Comparison of ENCODE assay signal across 16 cellular contexts in genomic region chr16:67489401-67490083, GRCh38. TPM values are rescaled to one million over a fixed set of nuclear protein-coding genes. Genes with fewer than 3 reads are reported as not detected.
A peak's percentile ranks its signal among the peaks of the same experiment; 100 is the strongest.
DNase-seq lines count a peak whose midpoint lies in the region; ATAC-seq, FAIRE-seq and TF ChIP-seq lines count a peak whose summit lies in the region.
"Had no signal": no experiment of that assay in that cellular context is flagged by ENCODE, and none has a peak within 500 bp of the region (broad histone marks: within the 10 kb centered on the region; RNA-seq: fewer than 3 reads in every experiment).

No MANE protein-coding gene starts in this region.

- no peak overlapping the region for H3K4me3 Mint-ChIP-seq in activated naive CD4-positive, alpha-beta T cell treated with anti-CD3 and anti-CD28 coated beads, Interleukin-2, amount 10 ng/mL, durations not matched to agents 7 days and 5 days
- H3K4me3 Mint-ChIP-seq in type B pancreatic cell = no peak overlapping the region
- H3K4me3 Mint-ChIP-seq: activated CD4-positive, alpha-beta memory T cell treated with anti-CD3 and anti-CD28 coated beads for 36 hours had no signal

- H3K36me3 Mint-ChIP-seq in activated naive CD4-positive, alpha-beta T cell treated with anti-CD3 and anti-CD28 coated beads, Interleukin-2, amount 10 ng/mL, durations not matched to agents 7 days and 5 days = peaks cover 12% of the 10 kb centered on the region
- no peaks in the 10 kb centered on the region for H3K36me3 Mint-ChIP-seq in type B pancreatic cell

- H4K8ac ChIP-seq in mesenchymal stem cell (ENCODE audit: low read length) = no peak overlapping the region

- peak overlapping the region; percentile 13 to 37 for H3K18ac ChIP-seq in mesenchymal stem cell (ENCODE audit: low read depth in 1 of 2, low read length in 2 of 2)

- H3K9me3 ChIP-seq in GM12878 (replicated peaks; ENCODE audit: control insufficient read depth, insufficient read depth, low read length) (0 out of 3 replicates have a peak, but pooled peaks cover 1% of the 10 kb centered on the region), mesenchymal stem cell (ENCODE audit: control insufficient read depth, low read length) (no peaks in the 10 kb centered on the region)
- H3K9me3 ChIP-seq: A549, SJSA1 had no signal

- WGBS in GM12878 (ENCODE audit: insufficient coverage, insufficient replicate concordance, low lambda C conversion rate, missing lambda C conversion rate) = 15% methylated on average over 3 of the region's 4 CpGs
- 24% methylated on average over 4 of the region's 4 CpGs for WGBS in mesenchymal stem cell

- TF ChIP-seq EP300 in GM12878 (IDR thresholded peaks at IDR 0.05; ENCODE audit: borderline replicate concordance in 1 of 2, control insufficient read depth in 1 of 2, low read depth in 2 of 2, low read length in 2 of 2) = no peak

- TF ChIP-seq RAD21 in GM12878 (IDR thresholded peaks at IDR 0.05; ENCODE audit: insufficient read depth, low read depth, low read length) = no peak

- intact Hi-C loops in GM12878 (cut with micrococcal nuclease; ENCODE audit: unreplicated experiment) = loop anchor here (1.0 to 5.0 kb wide), 2 partner anchors 25 to 178 kb away; partner anchors contain the start of genes C16orf86 and ENKD1

- no peak overlapping the region for H4K91ac ChIP-seq in mesenchymal stem cell (ENCODE audit: low read length)

- H3K4me2 ChIP-seq in GM12878 (ENCODE audit: control insufficient read depth, insufficient read depth) = peak overlapping the region; percentile 81
- no peak overlapping the region for H3K4me2 ChIP-seq in mesenchymal stem cell (ENCODE audit: low read length, poor library complexity, severe bottlenecking)
- H3K4me2 ChIP-seq: A549 had no signal

- no peak overlapping the region for H2BK120ac ChIP-seq in mesenchymal stem cell (ENCODE audit: low read depth, low read length)

- H3K36me3 ChIP-seq in GM12878 (ENCODE audit: control insufficient read depth in 2 of 2, insufficient read depth in 2 of 2, low read length in 1 of 2) = 0 out of 4 replicates have a peak, but pooled peaks cover 0 to 2% of the 10 kb centered on the region in 2 experiments
- H3K36me3 ChIP-seq in mesenchymal stem cell (ENCODE audit: control insufficient read depth in 1 of 2, insufficient read depth in 2 of 2, low read depth in 1 of 2, low read length in 2 of 2) = peaks cover 3 to 6% of the 10 kb centered on the region in 2 experiments
- H3K36me3 ChIP-seq: SJSA1 had no signal

- no peaks in the 10 kb centered on the region for H3K27me3 ChIP-seq in GM12878 (replicated peaks in 1 of 2; ENCODE audit: control insufficient read depth in 2 of 2, insufficient read depth in 2 of 2, low read length in 1 of 2)
- no peaks in the 10 kb centered on the region for H3K27me3 ChIP-seq in mesenchymal stem cell (ENCODE audit: control insufficient read depth in 1 of 2, insufficient read depth in 1 of 2, low read length in 2 of 2)
- H3K27me3 ChIP-seq: foreskin keratinocyte, SJSA1 had no signal

- H3K9me3 Mint-ChIP-seq in activated naive CD4-positive, alpha-beta T cell treated with anti-CD3 and anti-CD28 coated beads, Interleukin-2, amount 10 ng/mL, durations not matched to agents 7 days and 5 days = no peaks in the 10 kb centered on the region
- no peaks in the 10 kb centered on the region for H3K9me3 Mint-ChIP-seq in type B pancreatic cell
- H3K9me3 Mint-ChIP-seq: activated CD4-positive, alpha-beta memory T cell treated with anti-CD3 and anti-CD28 coated beads for 36 hours had no signal

- H3K4ac ChIP-seq in mesenchymal stem cell (ENCODE audit: low read depth in 1 of 2, low read length in 2 of 2) = no peak overlapping the region

- DNase-seq in activated naive CD4-positive, alpha-beta T cell treated with anti-CD3 and anti-CD28 coated beads, Interleukin-2, amount 10 ng/mL, durations not matched to agents 7 days and 5 days = no peak
- DNase-seq in activated naive CD4-positive, alpha-beta T cell treated with Interleukin-2 at 50 U/mL for 16 hours = no peak
- DNase-seq in GM12878 (ENCODE audit: low read depth, low spot score) = no peak
- DNase-seq in mesenchymal stem cell = peak; percentile 73
- no peak for DNase-seq in type B pancreatic cell (ENCODE audit: extremely low spot score, unreplicated experiment)
- DNase-seq in NCI-H524 treated with DMSO at 0.1 percent for 48 hours (lab: John Stamatoyannopoulos, UW) = no peak
- no peak for DNase-seq in Ammon's horn (ENCODE audit: low spot score)
- DNase-seq: activated CD4-positive, alpha-beta memory T cell treated with anti-CD3 and anti-CD28 coated beads for 36 hours had no signal

- H2AFZ ChIP-seq in GM12878 (ENCODE audit: control insufficient read depth, low read depth, low read length) (no peak overlapping the region; the same call in 1 of the 2 replicates), mesenchymal stem cell (ENCODE audit: low read depth, low read length) (no peak overlapping the region)

- H3K27ac ChIP-seq in GM12878 (ENCODE audit: control insufficient read depth, insufficient read depth) = peak overlapping the region; percentile 86
- no peak overlapping the region for H3K27ac ChIP-seq in mesenchymal stem cell (ENCODE audit: low read length, poor library complexity, severe bottlenecking)
- H3K27ac ChIP-seq: A549, foreskin keratinocyte, SJSA1 had no signal

- peak; percentile 60 for ATAC-seq in GM12878
- ATAC-seq in GM21390 (IDR thresholded peaks at IDR 0.05; ENCODE audit: unreplicated experiment) = no peak
- ATAC-seq: foreskin keratinocyte had no signal

- no peak for TF ChIP-seq POLR2A in GM12878 (IDR thresholded peaks at IDR 0.05; ENCODE audit: low read depth, low read length)

- peaks cover 12% of the 10 kb centered on the region for H3K4me1 ChIP-seq in GM12878 (ENCODE audit: control insufficient read depth, insufficient read depth, low read length)
- peaks cover under 1% of the 10 kb centered on the region for H3K4me1 ChIP-seq in mesenchymal stem cell (ENCODE audit: control insufficient read depth, insufficient read depth, low read depth, low read length)
- H3K4me1 ChIP-seq: A549, foreskin keratinocyte, SJSA1 had no signal

- H3K27me3 Mint-ChIP-seq in activated naive CD4-positive, alpha-beta T cell treated with anti-CD3 and anti-CD28 coated beads, Interleukin-2, amount 10 ng/mL, durations not matched to agents 7 days and 5 days = no peaks in the 10 kb centered on the region
- H3K27me3 Mint-ChIP-seq in type B pancreatic cell = no peaks in the 10 kb centered on the region
- H3K27me3 Mint-ChIP-seq: activated CD4-positive, alpha-beta memory T cell treated with anti-CD3 and anti-CD28 coated beads for 36 hours had no signal

- H3K9ac ChIP-seq in GM12878 (ENCODE audit: control insufficient read depth, insufficient read depth, low read length) (peak overlapping the region; percentile 44), mesenchymal stem cell (ENCODE audit: low read length) (no peak overlapping the region)

- H3K4me1 Mint-ChIP-seq in activated naive CD4-positive, alpha-beta T cell treated with anti-CD3 and anti-CD28 coated beads, Interleukin-2, amount 10 ng/mL, durations not matched to agents 7 days and 5 days = peaks cover 13% of the 10 kb centered on the region
- peaks cover 7% of the 10 kb centered on the region for H3K4me1 Mint-ChIP-seq in type B pancreatic cell (ENCODE audit: unreplicated experiment)

- peak overlapping the region; percentile 33 for H3K27ac Mint-ChIP-seq in activated naive CD4-positive, alpha-beta T cell treated with anti-CD3 and anti-CD28 coated beads, Interleukin-2, amount 10 ng/mL, durations not matched to agents 7 days and 5 days
- peak overlapping the region; percentile 84 for H3K27ac Mint-ChIP-seq in type B pancreatic cell
- H3K27ac Mint-ChIP-seq: activated CD4-positive, alpha-beta memory T cell treated with anti-CD3 and anti-CD28 coated beads for 36 hours had no signal

- no peak overlapping the region for H3K14ac ChIP-seq in mesenchymal stem cell (ENCODE audit: low read length in 2 of 2)

- H2AK5ac ChIP-seq in mesenchymal stem cell (ENCODE audit: low read length, severe bottlenecking) = no peak overlapping the region

- no peak for FAIRE-seq in GM12878 (lab: Jason Lieb, UNC)
- FAIRE-seq: A549, bronchial epithelial cell had no signal

- H2BK15ac ChIP-seq in mesenchymal stem cell (ENCODE audit: low read depth, poor library complexity, severe bottlenecking) = no peak overlapping the region

- H4K20me1 ChIP-seq in GM12878 (ENCODE audit: control insufficient read depth, insufficient read depth) = no peaks in the 10 kb centered on the region

- 0 out of 2 replicates have a peak overlapping the region, but pooled peaks have one; percentile 3 for H3K4me3 ChIP-seq in GM12878
- no peak overlapping the region for H3K4me3 ChIP-seq in mesenchymal stem cell (ENCODE audit: insufficient read depth in 1 of 2, low read depth in 1 of 2, low read length in 2 of 2)
- H3K4me3 ChIP-seq: A549, SJSA1 had no signal

- RAD21 ChIA-PET in GM12878 (lab: Charles Lee; ENCODE audit: unreplicated experiment) = interaction anchor here (0.9 to 12.3 kb wide), 14 partner anchors 8 to 311 kb away, joined by 3 to 172 read pairs (median 6); partner anchors contain the start of genes AGRP, ATP6V0D1, CTCF and GFOD2

- no peak overlapping the region for H3K23ac ChIP-seq in mesenchymal stem cell (ENCODE audit: low read length in 2 of 2)

- POLR2A ChIA-PET in GM12878 (lab: Charles Lee) = interaction anchor here (0.7 to 3.6 kb wide), 7 partner anchors 9 to 675 kb away, joined by 3 to 42 read pairs (median 3); partner anchors contain the start of genes ATP6V0D1 and NFATC3

- SMC1A ChIA-PET in GM12878 (lab: Charles Lee; ENCODE audit: uncharacterized antibody, unreplicated experiment) = interaction anchor here (0.9 to 6.2 kb wide), 12 partner anchors 8 to 156 kb away, joined by 3 to 92 read pairs (median 5); partner anchors contain the start of genes ATP6V0D1, CARMIL2 and CTCF

- TF ChIP-seq CTCF in GM12878 (IDR thresholded peaks at IDR 0.05 in 2 of 3, conservative IDR thresholded peaks at IDR 0.05 in 1 of 3; ENCODE audit: control insufficient read depth in 2 of 3, extremely low read depth in 1 of 3, insufficient read depth in 1 of 3, low read depth in 3 of 3, low read length in 3 of 3) = no peak
- no peak for TF ChIP-seq CTCF in type B pancreatic cell (conservative IDR thresholded peaks at IDR 0.05)

- in situ Hi-C loops in GM12878 (cut with MboI) = no loop called here

- H3K79me1 ChIP-seq in mesenchymal stem cell (replicated peaks; ENCODE audit: low read length, poor library complexity, severe bottlenecking) = no peaks in the 10 kb centered on the region

- no peaks in the 10 kb centered on the region for H3K79me2 ChIP-seq in GM12878 (ENCODE audit: control insufficient read depth, insufficient read depth, low read length)

- CTCF ChIA-PET in activated naive CD4-positive, alpha-beta T cell treated with anti-CD3 and anti-CD28 coated beads, Interleukin-2, amount 10 ng/mL, durations not matched to agents 7 days and 5 days (lab: Charles Lee) = interaction anchor here (1.1 to 11.8 kb wide), 6 partner anchors 8 to 178 kb away, joined by 3 to 167 read pairs (median 5); partner anchors contain the start of genes AGRP and ATP6V0D1
- CTCF ChIA-PET in GM12878 (lab: Yijun Ruan, JAX) = interaction anchor here (0.6 to 15.3 kb wide), 17 partner anchors 8 to 327 kb away, joined by 3 to 453 read pairs (median 5); partner anchors contain the start of genes ATP6V0D1, CARMIL2, CTCF and RANBP10

- no TSS peak for BruUV-seq in GM12878 (replicated peaks; lab: Mats Ljungman, UMichigan)

- H2BK12ac ChIP-seq in mesenchymal stem cell (ENCODE audit: low read length in 2 of 2) = no peak overlapping the region

- no peak overlapping the region for H2BK5ac ChIP-seq in mesenchymal stem cell (ENCODE audit: low read depth, low read length, poor library complexity, severe bottlenecking)

RNA-seq across cellular contexts. Expression of gene AGRP, which starts 6.2 kb away (rescaled TPM):
- total RNA-seq in GM12878 (2013; cell fraction: nucleolus; rRNA removed) = not detected in 2 replicates
- total RNA-seq in GM12878 (2014; rRNA removed) (not detected in 2 replicates), GM12878 (2014; rRNA removed; fragmentation: Illumina TruSeq; extraction: Trizol) (not detected in 2 replicates), GM12878 (2021) (not detected in 2 replicates), type B pancreatic cell (ENCODE audit: low replicate concordance) (not detected in 2 replicates)
- not detected for polyA plus RNA-seq in GM12878 (2011; ENCODE audit: low read depth)
- polyA plus RNA-seq in GM12878 (2011; rRNA removed) (not detected in 2 replicates), GM12878 (2014; fragmentation: Illumina TruSeq; extraction: Trizol) (not detected in 2 replicates), GM12878 (2014; fragmentation: Nextera tagmentation; extraction: Ambion mirVana) (under 1 TPM; 0.16 to 0.34 TPM), GM12878 (2014; rRNA removed) (0.27 TPM in 1 of 2 replicates, not detected in the other), GM12878 (2016; fragmentation: Nextera tagmentation; extraction: Ambion mirVana) (under 1 TPM; 0.72 to 0.75 TPM)
- not detected in 2 replicates for polyA plus RNA-seq in GM12878 (2011; cell fraction: cytosol; rRNA removed)
- not detected in 2 replicates for polyA plus RNA-seq in GM12878 (2011; cell fraction: nucleus; rRNA removed)
- polyA plus RNA-seq in GM12878 (2012) = 0.27 TPM in 1 of 2 replicates, not detected in the other
- polyA minus RNA-seq in GM12878 (2011; rRNA and poly(A)+ RNA removed) = not detected in 2 replicates
- not detected in 2 replicates for polyA minus RNA-seq in GM12878 (2011; cell fraction: cytosol; rRNA and poly(A)+ RNA removed)
- polyA minus RNA-seq in GM12878 (2011; cell fraction: nucleus; rRNA and poly(A)+ RNA removed) = not detected in 2 replicates
- not detected for polyA plus RNA-seq in mesenchymal stem cell (2013, experiment 1 of 2)
- polyA plus RNA-seq in mesenchymal stem cell (2013, experiment 2 of 2) = not detected
- total RNA-seq: activated CD4-positive, alpha-beta memory T cell treated with anti-CD3 and anti-CD28 coated beads for 36 hours; bronchial epithelial cell; foreskin keratinocyte; IMR-90; mononuclear cell; SJSA1; subcutaneous adipose tissue had no signal
- polyA plus RNA-seq: A549, foreskin keratinocyte, IMR-90 had no signal

RNA-seq across cellular contexts. Expression of gene ATP6V0D1, which starts 8.6 kb away (rescaled TPM):
- total RNA-seq in GM12878 (2013; cell fraction: nucleolus; rRNA removed) = 17.4 and 19.9 TPM in 2 replicates
- 72.4 and 73.8 TPM in 2 replicates for total RNA-seq in GM12878 (2014; rRNA removed)
- total RNA-seq in GM12878 (2014; rRNA removed; fragmentation: Illumina TruSeq; extraction: Trizol) = 41.8 and 50.2 TPM in 2 replicates
- 67.7 and 71.6 TPM in 2 replicates for total RNA-seq in GM12878 (2021)
- polyA plus RNA-seq in GM12878 (2011; ENCODE audit: low read depth) = 36.5 TPM
- 24.5 and 56.5 TPM in 2 replicates for polyA plus RNA-seq in GM12878 (2011; rRNA removed)
- polyA plus RNA-seq in GM12878 (2011; cell fraction: cytosol; rRNA removed) = 108 and 129 TPM in 2 replicates
- polyA plus RNA-seq in GM12878 (2011; cell fraction: nucleus; rRNA removed) = 47.1 and 63.7 TPM in 2 replicates
- 48.2 and 55.4 TPM in 2 replicates for polyA plus RNA-seq in GM12878 (2012)
- 35.1 and 72.2 TPM in 2 replicates for polyA plus RNA-seq in GM12878 (2014; fragmentation: Illumina TruSeq; extraction: Trizol)
- polyA plus RNA-seq in GM12878 (2014; fragmentation: Nextera tagmentation; extraction: Ambion mirVana) = 10 to 100 TPM; 28.1 to 30.2 TPM
- polyA plus RNA-seq in GM12878 (2014; rRNA removed) = 69.0 and 81.4 TPM in 2 replicates
- 100 to 1,000 TPM; 126 to 141 TPM for polyA plus RNA-seq in GM12878 (2016; fragmentation: Nextera tagmentation; extraction: Ambion mirVana)
- 121 and 140 TPM in 2 replicates for polyA minus RNA-seq in GM12878 (2011; rRNA and poly(A)+ RNA removed)
- 42.8 and 49.1 TPM in 2 replicates for polyA minus RNA-seq in GM12878 (2011; cell fraction: cytosol; rRNA and poly(A)+ RNA removed)
- polyA minus RNA-seq in GM12878 (2011; cell fraction: nucleus; rRNA and poly(A)+ RNA removed) = 13.9 and 24.0 TPM in 2 replicates
- 140 TPM for polyA plus RNA-seq in mesenchymal stem cell (2013, experiment 1 of 2)
- 136 TPM for polyA plus RNA-seq in mesenchymal stem cell (2013, experiment 2 of 2)
- 73.5 and 94.4 TPM in 2 replicates for total RNA-seq in type B pancreatic cell (ENCODE audit: low replicate concordance)

RNA-seq across cellular contexts. Expression of gene RIPOR1, which starts 39.1 kb away (rescaled TPM):
- 30.2 and 35.1 TPM in 2 replicates for total RNA-seq in GM12878 (2013; cell fraction: nucleolus; rRNA removed)
- total RNA-seq in GM12878 (2014; rRNA removed) = 5.2 and 7.0 TPM in 2 replicates
- total RNA-seq in GM12878 (2014; rRNA removed; fragmentation: Illumina TruSeq; extraction: Trizol) = 2.6 and 2.8 TPM in 2 replicates
- 28.5 and 37.0 TPM in 2 replicates for total RNA-seq in GM12878 (2021)
- 6.2 TPM for polyA plus RNA-seq in GM12878 (2011; ENCODE audit: low read depth)
- 1.2 and 2.0 TPM in 2 replicates for polyA plus RNA-seq in GM12878 (2011; rRNA removed)
- polyA plus RNA-seq in GM12878 (2011; cell fraction: cytosol; rRNA removed) = 1.1 and 1.9 TPM in 2 replicates
- 23.0 and 23.5 TPM in 2 replicates for polyA plus RNA-seq in GM12878 (2011; cell fraction: nucleus; rRNA removed)
- 21.5 and 24.4 TPM in 2 replicates for polyA plus RNA-seq in GM12878 (2012)
- polyA plus RNA-seq in GM12878 (2014; fragmentation: Illumina TruSeq; extraction: Trizol) = 7.0 and 7.9 TPM in 2 replicates
- under 1 TPM; 0.13 to 0.47 TPM for polyA plus RNA-seq in GM12878 (2014; fragmentation: Nextera tagmentation; extraction: Ambion mirVana)
- polyA plus RNA-seq in GM12878 (2014; rRNA removed) = 10.5 and 11.6 TPM in 2 replicates
- polyA plus RNA-seq in GM12878 (2016; fragmentation: Nextera tagmentation; extraction: Ambion mirVana) = 10 to 100 TPM; 12.9 to 15.9 TPM
- 2.4 and 3.7 TPM in 2 replicates for polyA minus RNA-seq in GM12878 (2011; rRNA and poly(A)+ RNA removed)
- polyA minus RNA-seq in GM12878 (2011; cell fraction: cytosol; rRNA and poly(A)+ RNA removed) = 3.3 and 3.7 TPM in 2 replicates
- 6.7 and 6.8 TPM in 2 replicates for polyA minus RNA-seq in GM12878 (2011; cell fraction: nucleus; rRNA and poly(A)+ RNA removed)
- polyA plus RNA-seq in mesenchymal stem cell (2013, experiment 1 of 2) = 59.7 TPM
- 58.4 TPM for polyA plus RNA-seq in mesenchymal stem cell (2013, experiment 2 of 2)
- 38.5 and 43.1 TPM in 2 replicates for total RNA-seq in type B pancreatic cell (ENCODE audit: low replicate concordance)

RNA-seq across cellular contexts. Expression of gene HSD11B2, which starts 58.6 kb away (rescaled TPM):
- 0.61 TPM in 1 of 2 replicates, not detected in the other for total RNA-seq in GM12878 (2013; cell fraction: nucleolus; rRNA removed)
- total RNA-seq in GM12878 (2014; rRNA removed) (0.28 TPM in 1 of 2 replicates, not detected in the other), GM12878 (2014; rRNA removed; fragmentation: Illumina TruSeq; extraction: Trizol) (0.22 TPM in 1 of 2 replicates, not detected in the other), GM12878 (2021) (0.16 and 0.18 TPM in 2 replicates), type B pancreatic cell (ENCODE audit: low replicate concordance) (5.4 and 8.5 TPM in 2 replicates)
- polyA plus RNA-seq in GM12878 (2011; ENCODE audit: low read depth) = not detected
- polyA plus RNA-seq in GM12878 (2011; rRNA removed) (0.19 and 0.20 TPM in 2 replicates), GM12878 (2014; fragmentation: Illumina TruSeq; extraction: Trizol) (0.34 and 1.5 TPM in 2 replicates), GM12878 (2014; fragmentation: Nextera tagmentation; extraction: Ambion mirVana) (not detected), GM12878 (2014; rRNA removed) (0.09 and 0.28 TPM in 2 replicates), GM12878 (2016; fragmentation: Nextera tagmentation; extraction: Ambion mirVana) (under 1 TPM; 0.10 to 0.31 TPM)
- 0.16 and 0.22 TPM in 2 replicates for polyA plus RNA-seq in GM12878 (2011; cell fraction: cytosol; rRNA removed)
- 0.43 and 0.53 TPM in 2 replicates for polyA plus RNA-seq in GM12878 (2011; cell fraction: nucleus; rRNA removed)
- polyA plus RNA-seq in GM12878 (2012) = 0.37 TPM in 1 of 2 replicates, not detected in the other
- 0.15 TPM in 1 of 2 replicates, not detected in the other for polyA minus RNA-seq in GM12878 (2011; rRNA and poly(A)+ RNA removed)
- not detected in 2 replicates for polyA minus RNA-seq in GM12878 (2011; cell fraction: cytosol; rRNA and poly(A)+ RNA removed)
- polyA minus RNA-seq in GM12878 (2011; cell fraction: nucleus; rRNA and poly(A)+ RNA removed) = not detected in 2 replicates
- 0.08 TPM for polyA plus RNA-seq in mesenchymal stem cell (2013, experiment 1 of 2)
- polyA plus RNA-seq in mesenchymal stem cell (2013, experiment 2 of 2) = not detected
- total RNA-seq: IMR-90, mononuclear cell, SJSA1 had no signal
